25 cellular contexts compared by ENCODE assay signal in genomic region chr20:40654876-40655275, GRCh38. TPM values are rescaled to one million over a fixed set of nuclear protein-coding genes. Genes with fewer than 3 reads are reported as not detected.
DNase-seq lines count a peak whose midpoint lies in the region; ATAC-seq and TF ChIP-seq lines count a peak whose summit lies in the region.
"Had no signal": no experiment of that assay in that cellular context is flagged by ENCODE, and none has a peak within 500 bp of the region (broad histone marks: within the 10 kb centered on the region; RNA-seq: fewer than 3 reads in every experiment).

No MANE protein-coding gene starts in this region.

- H3K27me3 Mint-ChIP-seq in activated naive CD8-positive, alpha-beta T cell treated with anti-CD3 and anti-CD28 coated beads, Interleukin-2, amount 50 U/mL, for 24 hours: peaks cover 3% of the 10 kb centered on the region
- H3K27me3 Mint-ChIP-seq in chondrocyte (ENCODE audit: low read depth): peaks cover 9% of the 10 kb centered on the region
- H3K27me3 Mint-ChIP-seq: CD4-positive, CD25-positive, alpha-beta regulatory T cell had no signal

- no TSS peak for BruUV-seq in A673 (replicated peaks; lab: Mats Ljungman, UMichigan)

- no peaks in the 10 kb centered on the region for H3K9me3 Mint-ChIP-seq in activated naive CD8-positive, alpha-beta T cell treated with anti-CD3 and anti-CD28 coated beads, Interleukin-2, amount 50 U/mL, for 24 hours
- no peaks in the 10 kb centered on the region for H3K9me3 Mint-ChIP-seq in chondrocyte (ENCODE audit: low read depth)
- H3K9me3 Mint-ChIP-seq: activated naive CD8-positive, alpha-beta T cell treated with anti-CD3 and anti-CD28 coated beads for 36 hours; activated T-helper 1 cell treated with anti-CD3 and anti-CD28 coated beads, Interleukin-12 subunit alpha, Interleukin-12 subunit beta, Interleukin-2, Interleukin-4 antibody, amounts not matched to agents 30 ng/mL and 10 ng/mL and 1 ng/mL, durations not matched to agents 14 hours and 24 hours and 36 hours; effector memory CD8-positive, alpha-beta T cell; natural killer cell; stimulated activated effector memory CD8-positive, alpha-beta T cell treated with anti-CD3 and anti-CD28 coated beads, Interleukin-12 subunit alpha, Interleukin-12 subunit beta, amount 100 ng/mL, for 72 hours had no signal

- H3K4me3 ChIP-seq in A673 (ENCODE audit: low read depth, low read length, poor library complexity, severe bottlenecking) (no peak overlapping the region), adrenal gland (no peak overlapping the region), fibroblast of the aortic adventitia (ENCODE audit: low read depth, low read length) (no peak overlapping the region), lower leg skin (ENCODE audit: low read depth, poor library complexity, severe bottlenecking) (no peak overlapping the region)
- H3K4me3 ChIP-seq: A549, lung, transverse colon had no signal

- no peak for ATAC-seq in activated naive CD8-positive, alpha-beta T cell treated with anti-CD3 and anti-CD28 coated beads, Interleukin-2, amount 50 U/mL, for 24 hours
- ATAC-seq: A549; effector memory CD8-positive, alpha-beta T cell; natural killer cell; stimulated activated effector memory CD8-positive, alpha-beta T cell treated with anti-CD3 and anti-CD28 coated beads, Interleukin-12 subunit alpha, Interleukin-12 subunit beta, amount 100 ng/mL, for 72 hours had no signal

- CTCF ChIA-PET in A673 (lab: Charles Lee): no interaction called here

- H3K36me3 Mint-ChIP-seq in activated naive CD8-positive, alpha-beta T cell treated with anti-CD3 and anti-CD28 coated beads, Interleukin-2, amount 50 U/mL, for 24 hours (ENCODE audit: low read depth): no peaks in the 10 kb centered on the region
- H3K36me3 Mint-ChIP-seq in chondrocyte (ENCODE audit: low read depth): no peaks in the 10 kb centered on the region
- H3K36me3 Mint-ChIP-seq: activated naive CD8-positive, alpha-beta T cell treated with anti-CD3 and anti-CD28 coated beads for 36 hours; CD4-positive, CD25-positive, alpha-beta regulatory T cell; natural killer cell; stimulated activated effector memory CD8-positive, alpha-beta T cell treated with anti-CD3 and anti-CD28 coated beads, Interleukin-12 subunit alpha, Interleukin-12 subunit beta, amount 100 ng/mL, for 72 hours had no signal

- H3K27me3 ChIP-seq in A673 (replicated peaks; ENCODE audit: insufficient read depth, low read depth, low read length, poor library complexity) (no peaks in the 10 kb centered on the region), adrenal gland (no peaks in the 10 kb centered on the region)
- H3K27me3 ChIP-seq: transverse colon had no signal

- 64 to 70% (median 65%) methylated on average over 4 of the region's 4 CpGs for WGBS in adrenal gland, 4 donors
- 45 to 53% methylated on average over 4 of the region's 4 CpGs for WGBS in lower leg skin, 2 donors

- no peak for TF ChIP-seq CTCF in A673 (conservative IDR thresholded peaks at IDR 0.05; ENCODE audit: low read depth, low read length)
- no peak for TF ChIP-seq CTCF in adrenal gland (IDR thresholded peaks at IDR 0.05)
- no peak for TF ChIP-seq CTCF in fibroblast of the aortic adventitia (IDR thresholded peaks at IDR 0.05; ENCODE audit: insufficient read depth, low read length)
- TF ChIP-seq CTCF in lower leg skin (IDR thresholded peaks at IDR 0.05): no peak
- no peak for TF ChIP-seq CTCF in chondrocyte (IDR thresholded peaks at IDR 0.05)

- intact Hi-C loops in A673 (cut with micrococcal nuclease; ENCODE audit: unreplicated experiment): loop anchor here (5.0 kb wide), 1 partner anchor 32 kb away; the partner anchor contains the start of gene MAFB
- intact Hi-C loops in adrenal gland (cut with DNase I): no loop called here
- intact Hi-C loops in lower leg skin (cut with DNase I; ENCODE audit: low total_unique reads): no loop called here

- H3K4me1 ChIP-seq in A673 (ENCODE audit: insufficient read depth, low read length, poor library complexity, severe bottlenecking) (peaks cover 33% of the 10 kb centered on the region), adrenal gland (replicated peaks in 1 of 2) (no peaks in the 10 kb centered on the region)
- H3K4me1 ChIP-seq: A549, transverse colon had no signal

- no peak overlapping the region for H3K4me3 Mint-ChIP-seq in activated naive CD8-positive, alpha-beta T cell treated with anti-CD3 and anti-CD28 coated beads, Interleukin-2, amount 50 U/mL, for 24 hours
- no peak overlapping the region for H3K4me3 Mint-ChIP-seq in chondrocyte (ENCODE audit: unreplicated experiment)
- H3K4me3 Mint-ChIP-seq: activated naive CD8-positive, alpha-beta T cell treated with anti-CD3 and anti-CD28 coated beads for 36 hours; activated T-helper 1 cell treated with anti-CD3 and anti-CD28 coated beads, Interleukin-12 subunit alpha, Interleukin-12 subunit beta, Interleukin-2, Interleukin-4 antibody, amounts not matched to agents 30 ng/mL and 10 ng/mL and 1 ng/mL, durations not matched to agents 14 hours and 24 hours and 36 hours; CD4-positive, CD25-positive, alpha-beta regulatory T cell; effector memory CD8-positive, alpha-beta T cell; natural killer cell; stimulated activated effector memory CD8-positive, alpha-beta T cell treated with anti-CD3 and anti-CD28 coated beads, Interleukin-12 subunit alpha, Interleukin-12 subunit beta, amount 100 ng/mL, for 72 hours had no signal

- no peaks in the 10 kb centered on the region for H3K4me1 Mint-ChIP-seq in activated naive CD8-positive, alpha-beta T cell treated with anti-CD3 and anti-CD28 coated beads, Interleukin-2, amount 50 U/mL, for 24 hours
- peaks cover 42% of the 10 kb centered on the region for H3K4me1 Mint-ChIP-seq in chondrocyte (ENCODE audit: low read depth)
- H3K4me1 Mint-ChIP-seq: activated naive CD8-positive, alpha-beta T cell treated with anti-CD3 and anti-CD28 coated beads for 36 hours; CD4-positive, CD25-positive, alpha-beta regulatory T cell; natural killer cell; stimulated activated effector memory CD8-positive, alpha-beta T cell treated with anti-CD3 and anti-CD28 coated beads, Interleukin-12 subunit alpha, Interleukin-12 subunit beta, amount 100 ng/mL, for 72 hours had no signal

- DNase-seq in A673 (ENCODE audit: low spot score) (peak; percentile 77), adrenal gland (peak in 6 of 7 donors; percentile 26 to 76 (median 54)), fibroblast of the aortic adventitia (ENCODE audit: low read depth) (peak; percentile 2), lower leg skin (ENCODE audit: low spot score in 2 of 2) (peak; percentile 91 to 92), chondrocyte (ENCODE audit: low spot score) (no peak), SIG-M5 (lab: John Stamatoyannopoulos, UW) (no peak)
- no peak for DNase-seq in activated naive CD8-positive, alpha-beta T cell treated with anti-CD3 and anti-CD28 coated beads, Interleukin-2, amount 50 U/mL, for 24 hours
- no peak for DNase-seq in stimulated activated naive CD4-positive, alpha-beta T cell (lab: John Stamatoyannopoulos, UW)
- DNase-seq: activated naive CD8-positive, alpha-beta T cell treated with anti-CD3 and anti-CD28 coated beads for 36 hours; CD4-positive, CD25-positive, alpha-beta regulatory T cell; central memory CD4-positive, alpha-beta T cell; DMS53; effector memory CD8-positive, alpha-beta T cell; natural killer cell; NCI-H1092 treated with DMSO at 0.1 percent for 48 hours; NCI-H2081; NCI-H524; SHP77 treated with DMSO at 0.1 percent for 48 hours; stimulated activated CD4-positive, alpha-beta T cell treated with anti-CD3 and anti-CD28 coated beads, Interleukin-12 subunit alpha, Interleukin-12 subunit beta, amount 100 ng/mL, for 4 hours; transverse colon had no signal

- POLR2A ChIA-PET in A673 (lab: Charles Lee; ENCODE audit: low non-redundant PET): interaction anchor here (0.9 kb wide), 1 partner anchor 34 kb away, joined by 3 read pairs; the partner anchor contains the start of gene MAFB

- H3K36me3 ChIP-seq in A673 (ENCODE audit: insufficient read depth, low read length, poor library complexity, severe bottlenecking): no peaks in the 10 kb centered on the region
- H3K36me3 ChIP-seq in adrenal gland (replicated peaks in 1 of 2): no peaks in the 10 kb centered on the region
- H3K36me3 ChIP-seq: transverse colon had no signal

- TF ChIP-seq POLR2A in adrenal gland (IDR thresholded peaks at IDR 0.05) (no peak), lower leg skin (IDR thresholded peaks at IDR 0.05) (no peak)

- H3K27ac ChIP-seq in A673 (ENCODE audit: low read depth, low read length, poor library complexity, severe bottlenecking): no peak overlapping the region
- no peak overlapping the region for H3K27ac ChIP-seq in adrenal gland
- H3K27ac ChIP-seq: A549, KMS-11, transverse colon had no signal

- H3K9me3 ChIP-seq in A673 (ENCODE audit: low read depth, low read length, poor library complexity, severe bottlenecking) (no peaks in the 10 kb centered on the region), adrenal gland (replicated peaks in 1 of 3) (no peaks in the 10 kb centered on the region)
- H3K9me3 ChIP-seq: A549, transverse colon had no signal

- H3K27ac Mint-ChIP-seq in activated naive CD8-positive, alpha-beta T cell treated with anti-CD3 and anti-CD28 coated beads, Interleukin-2, amount 50 U/mL, for 24 hours: no peak overlapping the region
- H3K27ac Mint-ChIP-seq in chondrocyte (ENCODE audit: unreplicated experiment): no peak overlapping the region
- H3K27ac Mint-ChIP-seq: activated naive CD8-positive, alpha-beta T cell treated with anti-CD3 and anti-CD28 coated beads for 36 hours; activated T-helper 1 cell treated with anti-CD3 and anti-CD28 coated beads, Interleukin-12 subunit alpha, Interleukin-12 subunit beta, Interleukin-2, Interleukin-4 antibody, amounts not matched to agents 30 ng/mL and 10 ng/mL and 1 ng/mL, durations not matched to agents 14 hours and 24 hours and 36 hours; CD4-positive, CD25-positive, alpha-beta regulatory T cell; effector memory CD8-positive, alpha-beta T cell; natural killer cell; stimulated activated effector memory CD8-positive, alpha-beta T cell treated with anti-CD3 and anti-CD28 coated beads, Interleukin-12 subunit alpha, Interleukin-12 subunit beta, amount 100 ng/mL, for 72 hours had no signal

RNA-seq across cellular contexts. Expression of gene MAFB, which starts 34.2 kb away (rescaled TPM):
- total RNA-seq in A673 (2021): 44.3 and 57.0 TPM in 2 replicates
- 10 to 100 TPM; 33.9 to 79.0 (median 47.5) TPM for total RNA-seq in adrenal gland
- polyA plus RNA-seq in adrenal gland: 10 to 100 TPM in 2 of 3 donors, 1 to 10 TPM in 1; 7.5 to 16.3 (median 12.4) TPM
- 1.5 and 42.8 TPM in 2 replicates for total RNA-seq in fibroblast of the aortic adventitia (ENCODE audit: low replicate concordance)
- 10 to 100 TPM; 40.4 to 96.8 (median 60.8) TPM for total RNA-seq in lower leg skin
- total RNA-seq in chondrocyte: 3.0 to 5.4 TPM (median 4.2 TPM) in 3 replicates
- total RNA-seq: activated naive CD8-positive, alpha-beta T cell treated with anti-CD3 and anti-CD28 coated beads for 36 hours; CD4-positive, CD25-positive, alpha-beta regulatory T cell had no signal

Comparison
In these comparisons a context has a peak if more than half of its experiments do, and no peak if none do; other contexts are left out.
1. DNase-seq: peak in A673 (single experiment), adrenal gland (6 of 7), fibroblast of the aortic adventitia (single experiment) and lower leg skin (2 of 2); none in activated naive CD8-positive, alpha-beta T cell treated with anti-CD3 and anti-CD28 coated beads, Interleukin-2, amount 50 U/mL, for 24 hours (single experiment), chondrocyte (single experiment), SIG-M5 (single experiment) and stimulated activated naive CD4-positive, alpha-beta T cell (0 of 6).